Comparison of ENCODE assay signal across 8 cellular contexts in genomic region chr1:77978293-77978968, GRCh38. TPM values are rescaled to one million over a fixed set of nuclear protein-coding genes. Genes with fewer than 3 reads are reported as not detected.
A peak's percentile ranks its signal among the peaks of the same experiment; 100 is the strongest.
DNase-seq lines count a peak whose midpoint lies in the region; ATAC-seq, FAIRE-seq and TF ChIP-seq lines count a peak whose summit lies in the region.

No MANE protein-coding gene starts in this region.

- no peaks in the 10 kb centered on the region for H3K27me3 Mint-ChIP-seq in astrocyte (ENCODE audit: low read depth, unreplicated experiment)

- DNase-seq in NCI-H1694 treated with DMSO at 0.1 percent for 48 hours (lab: John Stamatoyannopoulos, UW) (peak; percentile 72), T-helper 2 cell (peak in 4 of 5 experiments; percentile 50 to 98 (median 76)), astrocyte (ENCODE audit: low read depth) (peak; percentile 93), dedifferentiated amniotic fluid mesenchymal stem cell (ENCODE audit: extremely low spot score) (no peak)

- H2AFZ ChIP-seq in astrocyte (ENCODE audit: low read depth, low read length) = peak overlapping the region; percentile 31

- H3K9me3 ChIP-seq in astrocyte (ENCODE audit: insufficient read depth, low read depth, low read length) (no peaks in the 10 kb centered on the region), iPS-18a (ENCODE audit: control insufficient read depth, low read depth, low read length) (peaks cover 3% of the 10 kb centered on the region), skeletal muscle tissue (ENCODE audit: control insufficient read depth in 3 of 3, low read length in 3 of 3) (no peaks in the 10 kb centered on the region)

- FAIRE-seq in astrocyte (lab: Jason Lieb, UNC) = no peak

- H3K79me2 ChIP-seq in astrocyte (ENCODE audit: insufficient read depth, low read length) = peaks cover 92% of the 10 kb centered on the region

- H3K27ac Mint-ChIP-seq in astrocyte (ENCODE audit: unreplicated experiment) = no peak overlapping the region

- H3K4me1 ChIP-seq in astrocyte (ENCODE audit: insufficient read depth, low read length) (peaks cover 7% of the 10 kb centered on the region), iPS-18a (ENCODE audit: control insufficient read depth, low read depth, low read length) (peaks cover 34% of the 10 kb centered on the region), skeletal muscle tissue (ENCODE audit: control insufficient read depth in 3 of 3, insufficient read depth in 3 of 3, low read length in 3 of 3) (peaks cover 16 to 29% (median 26%) of the 10 kb centered on the region in 3 donors)

- H3K27ac ChIP-seq in astrocyte (ENCODE audit: low read depth, low read length) (peak overlapping the region; percentile 98), iPS-18a (ENCODE audit: low read length) (peak overlapping the region; percentile 100), skeletal muscle tissue (ENCODE audit: low read depth, low read length) (peak overlapping the region; percentile 98)

- peak overlapping the region; percentile 98 for H3K4me3 ChIP-seq in astrocyte (ENCODE audit: insufficient read depth, low read depth, low read length)
- peak overlapping the region; percentile 100 for H3K4me3 ChIP-seq in iPS-18a (ENCODE audit: low read length)
- H3K4me3 ChIP-seq in skeletal muscle tissue (ENCODE audit: low read length in 3 of 3) = peak overlapping the region; percentile 88 to 100 (median 95)

- peaks cover 46% of the 10 kb centered on the region for H4K20me1 ChIP-seq in astrocyte (ENCODE audit: insufficient read depth, low read length)

- peaks cover 3% of the 10 kb centered on the region for H3K36me3 Mint-ChIP-seq in astrocyte (ENCODE audit: low read depth, unreplicated experiment)

- H3K9me3 Mint-ChIP-seq in astrocyte (ENCODE audit: unreplicated experiment) = no peaks in the 10 kb centered on the region

- ATAC-seq in GM18505 (IDR thresholded peaks at IDR 0.05; ENCODE audit: unreplicated experiment) (peak; percentile 62), HG02938 (IDR thresholded peaks at IDR 0.05; ENCODE audit: unreplicated experiment) (peak; percentile 69)

- H3K36me3 ChIP-seq in astrocyte (ENCODE audit: insufficient read depth, low read length) = peaks cover 4% of the 10 kb centered on the region
- peaks cover 13% of the 10 kb centered on the region for H3K36me3 ChIP-seq in iPS-18a (ENCODE audit: control insufficient read depth, low read depth, low read length)
- H3K36me3 ChIP-seq in skeletal muscle tissue (ENCODE audit: control insufficient read depth in 3 of 3, insufficient read depth in 3 of 3, low read length in 3 of 3) = peaks cover 0 to 5% (median 0%) of the 10 kb centered on the region in 3 donors

- TF ChIP-seq CTCF in astrocyte (IDR thresholded peaks at IDR 0.05; ENCODE audit: insufficient read depth, low read depth, low read length) = no peak

- H3K27me3 ChIP-seq in astrocyte (ENCODE audit: insufficient read depth, low read length) (no peaks in the 10 kb centered on the region), iPS-18a (ENCODE audit: control insufficient read depth, insufficient read depth, low read length) (no peaks in the 10 kb centered on the region), skeletal muscle tissue (ENCODE audit: control insufficient read depth in 3 of 3, insufficient read depth in 3 of 3, low read length in 3 of 3) (no peaks in the 10 kb centered on the region)

- H3K4me2 ChIP-seq in astrocyte (ENCODE audit: low read length) = peak overlapping the region; percentile 91

- peaks cover 20% of the 10 kb centered on the region for H3K4me1 Mint-ChIP-seq in astrocyte (ENCODE audit: low read depth, unreplicated experiment)

- H3K9ac ChIP-seq in astrocyte (ENCODE audit: low read length) (peak overlapping the region; percentile 99), iPS-18a (ENCODE audit: low read length) (peak overlapping the region; percentile 100), skeletal muscle tissue (ENCODE audit: low read depth in 1 of 3, low read length in 3 of 3) (peak overlapping the region; percentile 88 to 100 (median 96))

- peak; percentile 72 for TF ChIP-seq POLR2A in GM18505 (IDR thresholded peaks at IDR 0.05; ENCODE audit: borderline replicate concordance, extremely low read depth, insufficient read depth, insufficient read length)

- no peak overlapping the region for H3K4me3 Mint-ChIP-seq in astrocyte (ENCODE audit: unreplicated experiment)

RNA-seq across cellular contexts. Expression of gene FUBP1, which starts 0.4 kb away (rescaled TPM):
- total RNA-seq in astrocyte (113 and 128 TPM in 2 replicates), skeletal muscle tissue (124 TPM)

RNA-seq across cellular contexts. Expression of gene DNAJB4, which starts 26.3 kb away (rescaled TPM):
- total RNA-seq in astrocyte = 57.9 and 58.6 TPM in 2 replicates
- total RNA-seq in skeletal muscle tissue = 53.8 TPM
